In genomic region chr9:90956026-90956810, GRCh38 we compare ENCODE assay signal across 21 cellular contexts.
DNase-seq lines count a peak whose midpoint lies in the region; ATAC-seq and TF ChIP-seq lines count a peak whose summit lies in the region.
"Had no signal": no experiment of that assay in that cellular context is flagged by ENCODE, and none has a peak within 500 bp of the region (broad histone marks: within the 10 kb centered on the region; RNA-seq: fewer than 3 reads in every experiment).

No MANE protein-coding gene starts in this region.

- H3K36me3 Mint-ChIP-seq in HFFc6 (ENCODE audit: low read depth): no peaks in the 10 kb centered on the region
- no peaks in the 10 kb centered on the region for H3K36me3 Mint-ChIP-seq in CD8-positive, alpha-beta memory T cell
- H3K36me3 Mint-ChIP-seq: natural killer cell had no signal

- H3K36me3 ChIP-seq in CD8-positive, alpha-beta memory T cell (ENCODE audit: insufficient read depth, low read length): no peaks in the 10 kb centered on the region
- H3K36me3 ChIP-seq in psoas muscle (ENCODE audit: insufficient read depth in 1 of 2, low read depth in 1 of 2): no peaks in the 10 kb centered on the region
- H3K36me3 ChIP-seq: colonic mucosa, suprapubic skin had no signal

- H3K4me1 Mint-ChIP-seq in HFFc6 (ENCODE audit: low read depth): peaks cover 25% of the 10 kb centered on the region
- no peaks in the 10 kb centered on the region for H3K4me1 Mint-ChIP-seq in CD8-positive, alpha-beta memory T cell
- H3K4me1 Mint-ChIP-seq: natural killer cell had no signal

- in situ Hi-C loops in KBM-7 (cut with MboI; ENCODE audit: low pct_unique_long_range_greater_than_20kb, low sequenced_read_pairs): no loop called here

- TF ChIP-seq CTCF in HFFc6 (IDR thresholded peaks at IDR 0.05) (no peak), psoas muscle (IDR thresholded peaks at IDR 0.05) (no peak)

- CTCF ChIA-PET in CD8-positive, alpha-beta memory T cell (lab: Charles Lee): no interaction called here

- POLR2A ChIA-PET in CD8-positive, alpha-beta memory T cell (lab: Charles Lee): no interaction called here

- no peaks in the 10 kb centered on the region for H3K27me3 ChIP-seq in CD8-positive, alpha-beta memory T cell (ENCODE audit: insufficient read depth, low read length, poor library complexity, severe bottlenecking)
- no peaks in the 10 kb centered on the region for H3K27me3 ChIP-seq in psoas muscle (ENCODE audit: insufficient read depth in 3 of 3, low read length in 2 of 3)
- H3K27me3 ChIP-seq: colonic mucosa, suprapubic skin had no signal

- no peak overlapping the region for H3K4me3 Mint-ChIP-seq in HFFc6
- H3K4me3 Mint-ChIP-seq in CD8-positive, alpha-beta memory T cell: no peak overlapping the region
- H3K4me3 Mint-ChIP-seq: CD4-positive, alpha-beta T cell; natural killer cell had no signal

- DNase-seq in HFFc6: peak; percentile 35
- DNase-seq in astrocyte of the hippocampus (ENCODE audit: low read depth, low spot score): peak; percentile 56
- peak; percentile 37 for DNase-seq in kidney tubule cell (ENCODE audit: low spot score)
- DNase-seq in NCI-H187 (lab: John Stamatoyannopoulos, UW): no peak
- no peak for DNase-seq in CD8-positive, alpha-beta memory T cell
- DNase-seq in psoas muscle: no peak
- DNase-seq in KBM-7: no peak
- DNase-seq: activated CD4-positive, alpha-beta T cell treated with anti-CD3 and anti-CD28 coated beads for 1 hour; activated effector memory CD4-positive, alpha-beta T cell treated with Interleukin-2 at 50 U/mL for 16 hours; amniotic stem cell; CD4-positive, alpha-beta T cell; colonic mucosa; DND-41; glutamatergic neuron; mammary epithelial cell; natural killer cell; NCI-H2081 treated with DMSO at 0.1 percent for 48 hours; NCI-H524; T1000 had no signal

- 48 to 64% (median 50%) methylated on average over 9 of the region's 9 CpGs for WGBS in psoas muscle, 3 donors

- H3K4me1 ChIP-seq in CD8-positive, alpha-beta memory T cell (ENCODE audit: insufficient read depth, low read length): no peaks in the 10 kb centered on the region
- peaks cover 3% of the 10 kb centered on the region for H3K4me1 ChIP-seq in psoas muscle
- H3K4me1 ChIP-seq: colonic mucosa, suprapubic skin had no signal

- peaks cover 6% of the 10 kb centered on the region for H3K27me3 Mint-ChIP-seq in HFFc6 (ENCODE audit: insufficient read depth)
- H3K27me3 Mint-ChIP-seq in CD8-positive, alpha-beta memory T cell: peaks cover 9 to 14% of the 10 kb centered on the region in 2 donors

- H3K27ac ChIP-seq in CD8-positive, alpha-beta memory T cell (ENCODE audit: low read depth, low read length): no peak overlapping the region
- no peak overlapping the region for H3K27ac ChIP-seq in psoas muscle
- H3K27ac ChIP-seq: colonic mucosa, suprapubic skin had no signal

- intact Hi-C loops in psoas muscle (cut with DNase I): no loop called here

- H3K27ac Mint-ChIP-seq in HFFc6: 0 out of 2 replicates have a peak overlapping the region, but pooled peaks have one; percentile 9
- no peak overlapping the region for H3K27ac Mint-ChIP-seq in CD8-positive, alpha-beta memory T cell
- H3K27ac Mint-ChIP-seq: CD4-positive, alpha-beta T cell; natural killer cell; progenitor cell of endocrine pancreas had no signal

- no peak overlapping the region for H3K4me3 ChIP-seq in CD8-positive, alpha-beta memory T cell (ENCODE audit: low read length)
- H3K4me3 ChIP-seq in psoas muscle: no peak overlapping the region
- H3K4me3 ChIP-seq: colonic mucosa, suprapubic skin had no signal

- no peaks in the 10 kb centered on the region for H3K9me3 ChIP-seq in CD8-positive, alpha-beta memory T cell (ENCODE audit: low read length)
- no peaks in the 10 kb centered on the region for H3K9me3 ChIP-seq in psoas muscle
- H3K9me3 ChIP-seq: colonic mucosa, suprapubic skin had no signal

- no peaks in the 10 kb centered on the region for H3K9me3 Mint-ChIP-seq in HFFc6
- H3K9me3 Mint-ChIP-seq in CD8-positive, alpha-beta memory T cell: no peaks in the 10 kb centered on the region
- H3K9me3 Mint-ChIP-seq: CD4-positive, alpha-beta T cell; natural killer cell had no signal

- ATAC-seq in psoas muscle: no peak
- ATAC-seq: natural killer cell had no signal

Comparison
In these comparisons a context has a peak if more than half of its experiments do, and no peak if none do; other contexts are left out.
1. DNase-seq: peak in HFFc6 (single experiment), astrocyte of the hippocampus (single experiment) and kidney tubule cell (single experiment); none in NCI-H187 (0 of 2), CD8-positive, alpha-beta memory T cell (0 of 5), psoas muscle (0 of 2) and KBM-7 (single experiment).